Comparison of ENCODE assay signal across 8 cellular contexts in the genomic region with DNA sequence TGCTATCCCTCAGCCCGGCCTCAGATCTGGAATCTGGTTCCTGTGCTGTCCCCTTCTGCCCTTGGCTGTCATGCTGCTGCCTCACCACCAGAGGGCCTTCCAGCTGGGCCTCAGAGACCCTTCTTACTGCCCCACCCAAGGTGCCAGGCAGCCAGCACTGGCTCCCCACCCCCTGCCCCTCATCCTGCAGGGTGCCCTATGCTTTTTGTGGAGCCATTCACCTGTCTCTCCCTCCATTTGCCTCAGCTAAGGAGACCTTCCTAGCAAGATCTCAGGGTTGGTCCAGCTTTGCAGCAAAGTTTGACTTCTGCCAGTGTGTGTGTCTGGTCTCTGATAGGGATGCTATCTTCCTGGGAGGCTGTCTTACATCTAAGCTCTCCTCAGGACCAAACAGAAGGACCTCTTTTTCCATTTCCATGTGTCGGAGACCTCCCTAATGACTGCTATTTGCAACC. TPM values are rescaled to one million over a fixed set of nuclear protein-coding genes. Genes with fewer than 3 reads are reported as not detected.
DNase-seq lines count a peak whose midpoint lies in the region; ATAC-seq and TF ChIP-seq lines count a peak whose summit lies in the region.

No MANE protein-coding gene starts in this region.

- intact Hi-C loops in body of pancreas (cut with DNase I) = no loop called here

- H3K27me3 Mint-ChIP-seq in T-helper 2 cell treated with Interferon-gamma antibody and Interleukin-4, amounts not matched to agents 5 μg/mL and 100 μg/mL, for 36 hours (ENCODE audit: low read depth) = peaks cover 55% of the 10 kb centered on the region

- no peaks in the 10 kb centered on the region for H3K36me3 ChIP-seq in body of pancreas (replicated peaks in 1 of 2; ENCODE audit: insufficient read depth in 1 of 2, low read depth in 2 of 2)
- no peaks in the 10 kb centered on the region for H3K36me3 ChIP-seq in tibial nerve

- WGBS in body of pancreas, 2 donors = 8 to 44% methylated on average over 1 to 2 of the region's 2 CpGs
- 51 to 57% methylated on average over 2 of the region's 2 CpGs for WGBS in tibial nerve, 2 donors

- no peaks in the 10 kb centered on the region for H3K36me3 Mint-ChIP-seq in T-helper 2 cell treated with Interferon-gamma antibody and Interleukin-4, amounts not matched to agents 5 μg/mL and 100 μg/mL, for 36 hours (ENCODE audit: low read depth)

- H3K4me1 ChIP-seq in body of pancreas (peaks cover 25% of the 10 kb centered on the region), tibial nerve (peaks cover 0 to 26% (median 12%) of the 10 kb centered on the region in 4 donors)

- TF ChIP-seq POLR2A in body of pancreas (IDR thresholded peaks at IDR 0.05) (no peak), tibial nerve (IDR thresholded peaks at IDR 0.05) (no peak)

- H3K9me3 Mint-ChIP-seq in T-helper 2 cell treated with Interferon-gamma antibody and Interleukin-4, amounts not matched to agents 5 μg/mL and 100 μg/mL, for 36 hours = no peaks in the 10 kb centered on the region

- no peak for ATAC-seq in body of pancreas
- ATAC-seq in HG03139 (IDR thresholded peaks at IDR 0.05; ENCODE audit: unreplicated experiment) = no peak

- H3K27ac ChIP-seq in body of pancreas (no peak overlapping the region), tibial nerve (no peak overlapping the region)

- TF ChIP-seq CTCF in body of pancreas (IDR thresholded peaks at IDR 0.05) (peak; percentile 52 to 85 (median 71)), tibial nerve (IDR thresholded peaks at IDR 0.05) (peak in 4 of 5 experiments; percentile 39 to 71 (median 57))

- peaks cover 4% of the 10 kb centered on the region for H3K4me1 Mint-ChIP-seq in T-helper 2 cell treated with Interferon-gamma antibody and Interleukin-4, amounts not matched to agents 5 μg/mL and 100 μg/mL, for 36 hours (ENCODE audit: low read depth)

- TF ChIP-seq EP300 in tibial nerve (IDR thresholded peaks at IDR 0.05) = no peak

- H3K27me3 ChIP-seq in body of pancreas (peaks cover 0 to under 1% of the 10 kb centered on the region in 2 donors), tibial nerve (peaks cover 0 to 66% of the 10 kb centered on the region in 2 donors)

- no peaks in the 10 kb centered on the region for H3K9me3 ChIP-seq in body of pancreas
- no peaks in the 10 kb centered on the region for H3K9me3 ChIP-seq in tibial nerve

- H3K4me3 Mint-ChIP-seq in T-helper 2 cell treated with Interferon-gamma antibody and Interleukin-4, amounts not matched to agents 5 μg/mL and 100 μg/mL, for 36 hours = no peak overlapping the region

- DNase-seq in NCI-H2107 treated with DMSO at 0.1 percent for 48 hours (lab: John Stamatoyannopoulos, UW; ENCODE audit: unreplicated experiment) (peak; percentile 54), NCI-H2107 (lab: John Stamatoyannopoulos, UW) (no peak), HT-29 (ENCODE audit: low spot score) (peak; percentile 45), body of pancreas (peak in 3 of 4 donors; percentile 33 to 48 (median 42)), lung microvascular endothelial cell (ENCODE audit: low read depth in 2 of 2) (peak; percentile 28 to 53), tibial nerve (ENCODE audit: low spot score in 2 of 2) (no peak)
- DNase-seq in T-helper 2 cell treated with Interferon-gamma antibody and Interleukin-4, amounts not matched to agents 5 μg/mL and 100 μg/mL, for 36 hours (ENCODE audit: low spot score) = peak; percentile 27

- no peak overlapping the region for H3K4me3 ChIP-seq in body of pancreas
- no peak overlapping the region for H3K4me3 ChIP-seq in tibial nerve

- no peak overlapping the region for H3K27ac Mint-ChIP-seq in T-helper 2 cell treated with Interferon-gamma antibody and Interleukin-4, amounts not matched to agents 5 μg/mL and 100 μg/mL, for 36 hours

RNA-seq across cellular contexts. Expression of gene VWA5B2, which starts 1.9 kb away (rescaled TPM):
- total RNA-seq in HT-29 (2014; rRNA removed; shearing (Covaris generic)) = 0.63 and 1.4 TPM in 2 replicates
- total RNA-seq in body of pancreas (10 to 100 TPM in 1 of 2 donors, 1 to 10 TPM in 1; 6.0 to 15.8 TPM), lung microvascular endothelial cell (under 0.01 TPM in 1 of 2 replicates, not detected in the other), tibial nerve (1 to 10 TPM in 1 of 4 donors, under 1 TPM in 2, not detected in 1; 0.21 to 1.8 (median 0.22) TPM)

RNA-seq across cellular contexts. Expression of gene ALG3, which starts 21.3 kb away (rescaled TPM):
- 103 and 117 TPM in 2 replicates for total RNA-seq in HT-29 (2014; rRNA removed; shearing (Covaris generic))
- total RNA-seq in body of pancreas (10 to 100 TPM; 32.4 to 67.6 TPM), lung microvascular endothelial cell (15.5 and 20.4 TPM in 2 replicates), tibial nerve (10 to 100 TPM; 38.9 to 79.5 (median 58.7) TPM)

RNA-seq across cellular contexts. Expression of gene EEF1AKMT4, which starts 22.0 kb away (rescaled TPM):
- total RNA-seq in HT-29 (2014; rRNA removed; shearing (Covaris generic)) = 17.7 and 19.4 TPM in 2 replicates
- total RNA-seq in body of pancreas (1 to 10 TPM; 3.0 to 3.4 TPM), lung microvascular endothelial cell (3.5 and 3.6 TPM in 2 replicates), tibial nerve (1 to 10 TPM in 3 of 4 donors, under 1 TPM in 1; 0.98 to 4.8 (median 2.5) TPM)

RNA-seq across cellular contexts. Expression of gene CAMK2N2, which starts 33.8 kb away (rescaled TPM):
- total RNA-seq in HT-29 (2014; rRNA removed; shearing (Covaris generic)) = 0.13 TPM in 1 of 2 replicates, not detected in the other
- 1 to 10 TPM; 1.6 to 1.8 TPM for total RNA-seq in body of pancreas
- not detected in 2 replicates for total RNA-seq in lung microvascular endothelial cell
- not detected for total RNA-seq in tibial nerve

RNA-seq across cellular contexts. Expression of gene ABCF3, which starts 41.5 kb away (rescaled TPM):
- total RNA-seq in HT-29 (2014; rRNA removed; shearing (Covaris generic)) = 42.3 and 51.3 TPM in 2 replicates
- total RNA-seq in body of pancreas (10 to 100 TPM; 41.8 to 46.1 TPM), lung microvascular endothelial cell (42.7 and 57.5 TPM in 2 replicates), tibial nerve (10 to 100 TPM; 51.6 to 96.9 (median 64.0) TPM)

Comparison
In these comparisons a context has a peak if more than half of its experiments do, and no peak if none do; other contexts are left out.
1. DNase-seq: peak in NCI-H2107 treated with DMSO at 0.1 percent for 48 hours (single experiment), HT-29 (single experiment), T-helper 2 cell treated with Interferon-gamma antibody and Interleukin-4, amounts not matched to agents 5 μg/mL and 100 μg/mL, for 36 hours (single experiment), body of pancreas (3 of 4) and lung microvascular endothelial cell (2 of 2); none in NCI-H2107 (single experiment) and tibial nerve (0 of 2).